ENCODE assay signal across 8 cellular contexts in genomic region chr2:214874694-214875093, GRCh38.
"Had no signal": no experiment of that assay in that cellular context is flagged by ENCODE, and none has a peak within 500 bp of the region (broad histone marks: within the 10 kb centered on the region; RNA-seq: fewer than 3 reads in every experiment).

No MANE protein-coding gene starts in this region.

- FAIRE-seq: HTR-8/SVneo had no signal

- H3K4me2 ChIP-seq: KMS-11 had no signal

- H3K9ac ChIP-seq: KMS-11 had no signal

- H3K27ac ChIP-seq: HL-60, KMS-11 had no signal

- DNase-seq: IMR-90, Karpas-422, Kasumi-1, KBM-7, KG1 had no signal
